Comparison of ENCODE assay signal across 10 cellular contexts in genomic region chr2:101305044-101305443, GRCh38. TPM values are rescaled to one million over a fixed set of nuclear protein-coding genes. Genes with fewer than 3 reads are reported as not detected.
DNase-seq lines count a peak whose midpoint lies in the region; ATAC-seq, FAIRE-seq and TF ChIP-seq lines count a peak whose summit lies in the region.
"Had no signal": no experiment of that assay in that cellular context is flagged by ENCODE, and none has a peak within 500 bp of the region (broad histone marks: within the 10 kb centered on the region; RNA-seq: fewer than 3 reads in every experiment).

No MANE protein-coding gene starts in this region.

- peak overlapping the region; percentile 99 for H3K27ac Mint-ChIP-seq in T-helper 17 cell

- no peak for DNase-seq in T-helper 17 cell
- no peak for DNase-seq in endothelial cell of umbilical vein (ENCODE audit: low read depth, low spot score)
- no peak for DNase-seq in sigmoid colon
- no peak for DNase-seq in medulla oblongata (ENCODE audit: extremely low spot score)
- DNase-seq in Ammon's horn (ENCODE audit: low spot score): no peak
- DNase-seq in erythroblast (lab: John Stamatoyannopoulos, UW): no peak
- no peak for DNase-seq in aorta
- DNase-seq: NCI-H524, nucleus accumbens had no signal

- peak overlapping the region in 1 of 3 experiments; percentile 84 for H3K4me3 ChIP-seq in endothelial cell of umbilical vein (replicated peaks in 1 of 3; ENCODE audit: insufficient read depth in 1 of 3, low read depth in 1 of 3, low read length in 3 of 3)
- peak overlapping the region in 1 of 4 donors; percentile 93 for H3K4me3 ChIP-seq in sigmoid colon
- no peak overlapping the region for H3K4me3 ChIP-seq in aorta (ENCODE audit: low read length in 2 of 2)

- TF ChIP-seq EP300 in sigmoid colon (IDR thresholded peaks at IDR 0.05): no peak

- H3K9ac ChIP-seq in ES-I3 (ENCODE audit: low read depth, low read length) (peak overlapping the region; percentile 18; the same call in 1 of the 2 replicates), endothelial cell of umbilical vein (replicated peaks; ENCODE audit: extremely low read depth, insufficient read depth, low read length) (no peak overlapping the region)

- no peaks in the 10 kb centered on the region for H3K27me3 Mint-ChIP-seq in T-helper 17 cell

- TF ChIP-seq CTCF in endothelial cell of umbilical vein (IDR thresholded peaks at IDR 0.05; ENCODE audit: extremely low read depth in 1 of 2, insufficient read depth in 1 of 2, low read depth in 1 of 2, low read length in 2 of 2): no peak
- TF ChIP-seq CTCF in sigmoid colon (IDR thresholded peaks at IDR 0.05): no peak

- 0 out of 2 replicates have a peak, but pooled peaks cover 2% of the 10 kb centered on the region for H3K36me3 ChIP-seq in ES-I3 (ENCODE audit: insufficient read depth, low read length)
- H3K36me3 ChIP-seq in endothelial cell of umbilical vein (ENCODE audit: control insufficient read depth in 2 of 2, extremely low read depth in 1 of 2, insufficient read depth in 2 of 2, low read length in 2 of 2): no peaks in the 10 kb centered on the region
- no peaks in the 10 kb centered on the region for H3K36me3 ChIP-seq in sigmoid colon
- H3K36me3 ChIP-seq in aorta (ENCODE audit: control insufficient read depth in 1 of 2, insufficient read depth in 2 of 2, low read length in 1 of 2): no peaks in the 10 kb centered on the region

- H4K20me1 ChIP-seq in endothelial cell of umbilical vein (replicated peaks; ENCODE audit: control insufficient read depth, extremely low read depth, insufficient read depth, low read length): peaks cover 6% of the 10 kb centered on the region

- CTCF ChIA-PET in endothelial cell of umbilical vein (lab: Charles Lee): interaction anchor here (1.3 to 2.9 kb wide), 2 partner anchors 37 to 82 kb away, joined by 3 to 17 read pairs; no protein-coding TSS in a partner anchor

- no peaks in the 10 kb centered on the region for H3K27me3 ChIP-seq in endothelial cell of umbilical vein (ENCODE audit: control insufficient read depth in 2 of 2, insufficient read depth in 2 of 2, low read length in 2 of 2)
- H3K27me3 ChIP-seq in sigmoid colon: no peaks in the 10 kb centered on the region
- no peaks in the 10 kb centered on the region for H3K27me3 ChIP-seq in aorta (ENCODE audit: control insufficient read depth in 1 of 2, insufficient read depth in 2 of 2, low read length in 1 of 2)

- peaks cover 42% of the 10 kb centered on the region for H3K4me1 Mint-ChIP-seq in T-helper 17 cell

- no peak for ATAC-seq in T-helper 17 cell
- no peak for ATAC-seq in aorta (ENCODE audit: low FRiP score)

- intact Hi-C loops in endothelial cell of umbilical vein (cut with micrococcal nuclease): loop anchor here (1.0 kb wide), 1 partner anchor 8 kb away; no protein-coding TSS in a partner anchor
- intact Hi-C loops in sigmoid colon (cut with DNase I): no loop called here
- intact Hi-C loops in aorta (cut with DNase I): no loop called here

- no peaks in the 10 kb centered on the region for H3K9me1 ChIP-seq in endothelial cell of umbilical vein (replicated peaks; ENCODE audit: control insufficient read depth, extremely low read depth, insufficient read depth, low read length)

- no peaks in the 10 kb centered on the region for H3K9me3 ChIP-seq in ES-I3 (ENCODE audit: control insufficient read depth, insufficient read depth, low read length)
- H3K9me3 ChIP-seq in T-helper 17 cell (ENCODE audit: control insufficient read depth, low read length, poor library complexity, severe bottlenecking): no peaks in the 10 kb centered on the region
- no peaks in the 10 kb centered on the region for H3K9me3 ChIP-seq in endothelial cell of umbilical vein (replicated peaks; ENCODE audit: control insufficient read depth, insufficient read depth, low read length)
- no peaks in the 10 kb centered on the region for H3K9me3 ChIP-seq in sigmoid colon
- no peaks in the 10 kb centered on the region for H3K9me3 ChIP-seq in aorta (ENCODE audit: control insufficient read depth, low read length)

- peak overlapping the region; percentile 100 for H3K4me3 Mint-ChIP-seq in T-helper 17 cell

- POLR2A ChIA-PET in endothelial cell of umbilical vein (lab: Charles Lee): no interaction called here

- H3K4me1 ChIP-seq in ES-I3 (ENCODE audit: insufficient read depth, low read length) (peaks cover 16% of the 10 kb centered on the region), endothelial cell of umbilical vein (ENCODE audit: control insufficient read depth, extremely low read depth, insufficient read depth, low read length) (peaks cover 23% of the 10 kb centered on the region), sigmoid colon (peaks cover 0 to 59% (median 43%) of the 10 kb centered on the region in 4 donors), aorta (ENCODE audit: control insufficient read depth in 1 of 2, insufficient read depth in 2 of 2, low read length in 2 of 2) (peaks cover 0 to 3% of the 10 kb centered on the region in 2 donors)

- H3K36me3 Mint-ChIP-seq in T-helper 17 cell (ENCODE audit: low read depth): peaks cover 7% of the 10 kb centered on the region

- 89 to 91% methylated on average over 4 of the region's 4 CpGs for WGBS in sigmoid colon, 2 donors
- 87 to 88% methylated on average over 4 of the region's 4 CpGs for WGBS in aorta, 2 donors

- H2AFZ ChIP-seq in endothelial cell of umbilical vein (ENCODE audit: low read depth, low read length): no peak overlapping the region

- H3K4me2 ChIP-seq in endothelial cell of umbilical vein (ENCODE audit: insufficient read depth, low read length): peak overlapping the region; percentile 94

- dilution Hi-C loops in endothelial cell of umbilical vein (cut with MboI; ENCODE audit: extremely low pct_ligation_motif_present, low sequenced_read_pairs): no loop called here

- H3K27ac ChIP-seq in endothelial cell of umbilical vein (ENCODE audit: insufficient read depth, low read depth, low read length) (peak overlapping the region; percentile 34), sigmoid colon (peak overlapping the region; percentile 5 to 91 (median 90)), aorta (ENCODE audit: low read depth in 1 of 2, low read length in 2 of 2) (no peak overlapping the region)

- no peak for FAIRE-seq in endothelial cell of umbilical vein (lab: Jason Lieb, UNC)

- BruUV-seq in endothelial cell of umbilical vein (replicated peaks; lab: Mats Ljungman, UMichigan): no TSS peak

- H3K79me2 ChIP-seq in endothelial cell of umbilical vein (ENCODE audit: control insufficient read depth, insufficient read depth, low read length): peaks cover 86% of the 10 kb centered on the region

- TF ChIP-seq POLR2A in endothelial cell of umbilical vein (IDR thresholded peaks at IDR 0.05; ENCODE audit: low read depth, low read length) (no peak), sigmoid colon (IDR thresholded peaks at IDR 0.05) (no peak), erythroblast (IDR thresholded peaks at IDR 0.05; ENCODE audit: low read length) (no peak)

TF ChIP-seq in endothelial cell of umbilical vein, 7 proteins besides CTCF, POLR2A, EP300 and RAD21:
- TF ChIP-seq MAX (IDR thresholded peaks at IDR 0.05; ENCODE audit: insufficient read depth, insufficient read length): no peak
- TF ChIP-seq GATA2 (IDR thresholded peaks at IDR 0.05; ENCODE audit: insufficient read depth, insufficient read length, low read depth, low read length): no peak
- no peak for TF ChIP-seq EZH2 (IDR thresholded peaks at IDR 0.05; ENCODE audit: borderline replicate concordance, low read depth, low read length, severe bottlenecking)
- TF ChIP-seq MYC (IDR thresholded peaks at IDR 0.05; ENCODE audit: low read depth, low read length): no peak
- TF ChIP-seq POLR2AphosphoS5 (IDR thresholded peaks at IDR 0.05; ENCODE audit: insufficient read depth, low read depth, low read length): no peak
- TF ChIP-seq JUN (IDR thresholded peaks at IDR 0.05; ENCODE audit: borderline replicate concordance, insufficient read depth, insufficient read length, low read depth): no peak
- TF ChIP-seq FOS (IDR thresholded peaks at IDR 0.05; ENCODE audit: borderline replicate concordance, insufficient read depth, low read length): no peak

RNA-seq across cellular contexts. Expression of gene RNF149, which starts 3.5 kb away (rescaled TPM):
- 100 to 1,000 TPM; 180 to 185 TPM for total RNA-seq in T-helper 17 cell
- total RNA-seq in endothelial cell of umbilical vein: 57.6 and 66.6 TPM in 2 replicates
- 28.1 and 31.3 TPM in 2 replicates for polyA plus RNA-seq in endothelial cell of umbilical vein
- polyA plus RNA-seq in endothelial cell of umbilical vein (2011; cell fraction: cytosol; rRNA removed): 21.3 and 21.8 TPM in 2 replicates
- polyA plus RNA-seq in endothelial cell of umbilical vein (2011; cell fraction: nucleus; rRNA removed): 60.8 and 88.5 TPM in 2 replicates
- 54.0 and 89.3 TPM in 2 replicates for polyA plus RNA-seq in endothelial cell of umbilical vein (2012)
- 36.7 and 51.1 TPM in 2 replicates for polyA minus RNA-seq in endothelial cell of umbilical vein
- polyA minus RNA-seq in endothelial cell of umbilical vein (2011; cell fraction: cytosol; rRNA and poly(A)+ RNA removed): 26.3 TPM
- polyA minus RNA-seq in endothelial cell of umbilical vein (2011; cell fraction: nucleus; rRNA and poly(A)+ RNA removed): 62.8 and 73.1 TPM in 2 replicates
- 10 to 100 TPM; 40.0 to 65.4 (median 56.5) TPM for total RNA-seq in sigmoid colon
- 10 to 100 TPM; 11.4 to 29.5 (median 20.8) TPM for polyA plus RNA-seq in sigmoid colon
- 10 to 100 TPM; 71.6 to 92.1 TPM for total RNA-seq in aorta
- polyA plus RNA-seq in aorta: 10 to 100 TPM; 22.9 to 34.2 TPM

RNA-seq across cellular contexts. Expression of gene CNOT11, which starts 52.4 kb away (rescaled TPM):
- total RNA-seq in T-helper 17 cell (10 to 100 TPM; 48.3 to 48.5 TPM), endothelial cell of umbilical vein (44.3 and 47.7 TPM in 2 replicates), sigmoid colon (10 to 100 TPM; 21.4 to 27.4 (median 22.1) TPM), aorta (10 to 100 TPM; 25.0 to 26.4 TPM)
- polyA plus RNA-seq in endothelial cell of umbilical vein (34.6 and 40.5 TPM in 2 replicates), sigmoid colon (10 to 100 TPM; 22.8 to 33.7 (median 27.5) TPM), aorta (10 to 100 TPM; 12.8 to 15.9 TPM)
- polyA plus RNA-seq in endothelial cell of umbilical vein (2011; cell fraction: cytosol; rRNA removed): 56.4 and 57.3 TPM in 2 replicates
- 83.5 and 83.9 TPM in 2 replicates for polyA plus RNA-seq in endothelial cell of umbilical vein (2011; cell fraction: nucleus; rRNA removed)
- polyA plus RNA-seq in endothelial cell of umbilical vein (2012): 38.0 and 47.8 TPM in 2 replicates
- polyA minus RNA-seq in endothelial cell of umbilical vein: 54.1 and 55.4 TPM in 2 replicates
- polyA minus RNA-seq in endothelial cell of umbilical vein (2011; cell fraction: cytosol; rRNA and poly(A)+ RNA removed): 30.9 TPM
- polyA minus RNA-seq in endothelial cell of umbilical vein (2011; cell fraction: nucleus; rRNA and poly(A)+ RNA removed): 18.5 and 32.4 TPM in 2 replicates

Comparison
In these comparisons a context has a peak if more than half of its experiments do, and no peak if none do; other contexts are left out.
1. H3K27ac ChIP-seq: peak in endothelial cell of umbilical vein (single experiment) and sigmoid colon (4 of 4); none in aorta (0 of 2).